29 cellular contexts compared by ENCODE assay signal in genomic region chr7:131148708-131149428, GRCh38.
"Had no signal": no experiment of that assay in that cellular context is flagged by ENCODE, and none has a peak within 500 bp of the region (broad histone marks: within the 10 kb centered on the region; RNA-seq: fewer than 3 reads in every experiment).

No MANE protein-coding gene starts in this region.

- H3K27me3 ChIP-seq: adrenal gland, brain microvascular endothelial cell, dorsolateral prefrontal cortex, heart right ventricle, hepatocyte had no signal

- ATAC-seq: activated CD4-positive, CD25-positive, alpha-beta regulatory T cell treated with anti-CD3 and anti-CD28 coated beads, Interleukin-2, amount 50 U/mL, for 24 hours; activated CD8-positive, alpha-beta T cell treated with anti-CD3 and anti-CD28 coated beads for 36 hours; activated naive CD8-positive, alpha-beta T cell treated with anti-CD3 and anti-CD28 coated beads, Interleukin-2, amount 50 U/mL, for 24 hours; activated T-cell treated with anti-CD3 and anti-CD28 coated beads, Interleukin-2, amount 50 U/mL, for 4 hours; esophagus mucosa; heart right ventricle; T-helper 17 cell had no signal

- DNase-seq: activated B cell treated with CpG ODN at 0.5 μM for 24 hours; activated CD4-positive, alpha-beta T cell treated with anti-CD3 and anti-CD28 coated beads for 48 hours; activated CD4-positive, alpha-beta T cell treated with anti-CD3 and anti-CD28 coated beads, Interleukin-2, amount 50 U/mL, for 1 hour; activated CD4-positive, alpha-beta T cell treated with anti-CD3 and anti-CD28 coated beads, Interleukin-2, amount 50 U/mL, for 48 hours; activated CD8-positive, alpha-beta memory T cell treated with anti-CD3 and anti-CD28 coated beads for 24 hours; activated CD8-positive, alpha-beta T cell treated with anti-CD3 and anti-CD28 coated beads for 36 hours; activated effector memory CD4-positive, alpha-beta T cell treated with anti-CD3 and anti-CD28 coated beads, Interleukin-2, amount 50 U/mL, for 16 hours; activated naive CD4-positive, alpha-beta T cell treated with anti-CD3 and anti-CD28 coated beads for 36 hours; activated naive CD8-positive, alpha-beta T cell treated with anti-CD3 and anti-CD28 coated beads for 36 hours; activated naive CD8-positive, alpha-beta T cell treated with anti-CD3 and anti-CD28 coated beads, Interleukin-2, amount 50 U/mL, for 24 hours; activated T-cell treated with anti-CD3 and anti-CD28 coated beads, Interleukin-2, amount 50 U/mL, for 4 hours; adrenal gland; amygdala; aorta; brain microvascular endothelial cell; dorsolateral prefrontal cortex; effector memory CD4-positive, alpha-beta T cell; endodermal cell; foreskin fibroblast; heart right ventricle; T-helper 17 cell; T1000; WERI-Rb-1 had no signal

- H3K27ac ChIP-seq: adrenal gland, brain microvascular endothelial cell, coronary artery, heart right ventricle, hepatocyte, WERI-Rb-1 had no signal

- H2AFZ ChIP-seq: hepatocyte had no signal

- H3K4me2 ChIP-seq: hepatocyte had no signal

- H3K9me3 ChIP-seq: adrenal gland, heart right ventricle had no signal

- H3K36me3 ChIP-seq: adrenal gland, brain microvascular endothelial cell, heart right ventricle, WERI-Rb-1 had no signal

- H3K79me2 ChIP-seq: hepatocyte had no signal

- H3K4me3 ChIP-seq: adrenal gland, coronary artery, dorsolateral prefrontal cortex, heart right ventricle, hepatocyte had no signal

- FAIRE-seq: bronchial epithelial cell, frontal cortex had no signal
